Comparison of ENCODE assay signal across 15 cellular contexts in the genomic region with DNA sequence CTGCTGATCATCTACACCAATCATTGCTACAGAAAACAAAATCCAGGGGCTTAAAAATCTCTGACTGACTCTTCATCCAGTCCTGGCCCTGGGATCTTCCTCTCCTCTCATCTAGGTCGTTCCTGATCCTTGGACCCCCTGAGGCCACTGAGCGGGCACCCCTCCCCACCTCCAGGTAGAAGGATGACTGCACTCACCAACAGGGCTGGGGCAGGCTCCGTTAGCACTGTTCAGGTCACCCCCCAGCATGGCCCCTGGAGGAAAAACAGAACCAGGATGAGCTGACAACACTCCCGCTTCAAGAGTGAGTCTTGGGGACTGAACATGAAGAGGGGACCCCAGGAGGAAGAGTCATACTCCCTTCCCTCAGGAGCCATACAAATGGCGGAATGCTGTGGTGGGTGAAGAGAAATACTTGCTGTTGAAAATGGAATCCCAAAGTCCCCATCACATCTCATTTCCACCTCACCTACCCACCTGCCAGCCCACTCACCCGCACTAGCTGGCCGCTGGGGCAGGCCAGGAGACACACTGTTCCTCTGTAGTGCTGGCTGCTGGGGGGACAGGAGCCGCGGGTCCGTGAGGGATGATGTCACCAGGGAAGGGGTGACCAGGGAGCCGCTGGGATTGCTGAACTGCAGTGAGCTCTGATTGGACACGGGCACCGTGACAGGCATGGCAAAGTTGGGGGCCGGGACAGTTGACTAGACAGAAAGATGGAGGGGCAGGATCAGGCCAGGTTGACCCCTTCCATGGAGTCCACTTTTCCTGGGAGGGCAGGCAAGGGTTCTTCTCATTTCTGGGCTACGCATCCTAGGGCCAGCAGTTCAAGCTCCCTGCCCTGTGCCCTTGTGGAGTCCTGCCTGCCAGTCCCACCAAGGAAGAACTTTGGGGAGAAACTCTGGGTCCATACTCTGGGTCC. TPM values are rescaled to one million over a fixed set of nuclear protein-coding genes. Genes with fewer than 3 reads are reported as not detected.
A peak's percentile ranks its signal among the peaks of the same experiment; 100 is the strongest.
DNase-seq lines count a peak whose midpoint lies in the region; ATAC-seq, FAIRE-seq and TF ChIP-seq lines count a peak whose summit lies in the region.
"Had no signal": no experiment of that assay in that cellular context is flagged by ENCODE, and none has a peak within 500 bp of the region (broad histone marks: within the 10 kb centered on the region; RNA-seq: fewer than 3 reads in every experiment).

No MANE protein-coding gene starts in this region.

- H3K4me1 ChIP-seq in neuronal stem cell (ENCODE audit: control insufficient read depth in 2 of 2, insufficient read depth in 1 of 2, low read depth in 1 of 2, low read length in 2 of 2), result peaks cover 0 to 3% of the 10 kb centered on the region in 2 donors
- H3K4me1 ChIP-seq: BE2C had no signal

- H2BK120ac ChIP-seq in neuronal stem cell (ENCODE audit: low read depth, low read length), result no peak overlapping the region

- peak overlapping the region; percentile 52 to 90 for H3K27ac Mint-ChIP-seq in natural killer cell
- peak overlapping the region in 1 of 2 donors; percentile 43 for H3K27ac Mint-ChIP-seq in natural killer cell treated with Interleukin-12 subunit alpha and Interleukin-12 subunit beta and Interleukin-15 and Interleukin-18, amount 100 ng/mL, for 72 hours

- H3K79me1 ChIP-seq in neuronal stem cell (ENCODE audit: low read depth, low read length), result no peaks in the 10 kb centered on the region

- DNase-seq in natural killer cell (no peak), neuronal stem cell (ENCODE audit: low spot score) (no peak), iPS-NIHi11 (ENCODE audit: low spot score) (no peak), GM12891 (ENCODE audit: insufficient read length, low spot score) (no peak)
- no peak for DNase-seq in natural killer cell treated with Interleukin-12 subunit alpha and Interleukin-12 subunit beta and Interleukin-15 and Interleukin-18, amount 100 ng/mL, for 72 hours (ENCODE audit: low spot score)
- DNase-seq: activated CD4-positive, alpha-beta memory T cell treated with anti-CD3 and anti-CD28 coated beads for 36 hours; activated gamma-delta T cell treated with Interleukin-2 at 50 U/mL for 16 hours; BE2C; DMS79 treated with DMSO at 0.1 percent for 48 hours; lower lobe of right lung; occipital lobe; T-helper 9 cell had no signal

- H3K27me3 ChIP-seq in neuronal stem cell (ENCODE audit: control insufficient read depth in 3 of 3, insufficient read depth in 3 of 3, low read depth in 1 of 3, low read length in 3 of 3), result no peaks in the 10 kb centered on the region
- H3K27me3 ChIP-seq: BE2C had no signal

- no peak overlapping the region for H3K14ac ChIP-seq in neuronal stem cell (ENCODE audit: low read length)

- ATAC-seq in natural killer cell (no peak), HG03460 (IDR thresholded peaks at IDR 0.05; ENCODE audit: unreplicated experiment) (no peak), GM21529 (IDR thresholded peaks at IDR 0.05; ENCODE audit: unreplicated experiment) (no peak)
- no peak for ATAC-seq in natural killer cell treated with Interleukin-12 subunit alpha and Interleukin-12 subunit beta and Interleukin-15 and Interleukin-18, amount 100 ng/mL, for 72 hours

- no peak overlapping the region for H2AK5ac ChIP-seq in neuronal stem cell (ENCODE audit: low read depth, low read length)

- no CpG with 5 or more reads among the region's 15 CpGs for WGBS in neuronal stem cell (ENCODE audit: extremely low coverage in 2 of 2, insufficient read length in 2 of 2, insufficient replicate concordance in 1 of 2), 2 donors

- peaks cover 14% of the 10 kb centered on the region for H3K36me3 Mint-ChIP-seq in natural killer cell
- peaks cover 28% of the 10 kb centered on the region for H3K36me3 Mint-ChIP-seq in natural killer cell treated with Interleukin-12 subunit alpha and Interleukin-12 subunit beta and Interleukin-15 and Interleukin-18, amount 100 ng/mL, for 72 hours

- H2BK5ac ChIP-seq in neuronal stem cell (ENCODE audit: low read length), result no peak overlapping the region

- no peak overlapping the region for H3K18ac ChIP-seq in neuronal stem cell (ENCODE audit: low read length)

- peak overlapping the region; percentile 45 for H3K4me3 Mint-ChIP-seq in natural killer cell
- H3K4me3 Mint-ChIP-seq in natural killer cell treated with Interleukin-12 subunit alpha and Interleukin-12 subunit beta and Interleukin-15 and Interleukin-18, amount 100 ng/mL, for 72 hours, result no peak overlapping the region
- H3K4me3 Mint-ChIP-seq: activated CD4-positive, alpha-beta memory T cell treated with anti-CD3 and anti-CD28 coated beads for 36 hours had no signal

- no peak overlapping the region for H3K9ac ChIP-seq in neuronal stem cell (ENCODE audit: low read depth, low read length, poor library complexity)

- intact Hi-C loops in natural killer cell (cut with micrococcal nuclease), result loop anchor here (1.0 to 2.0 kb wide), 3 partner anchors 21 to 129 kb away; a partner anchor contains a TSS

- no peak overlapping the region for H3K4ac ChIP-seq in neuronal stem cell (ENCODE audit: low read length)

- no peak for TF ChIP-seq POLR2A in GM12891 (IDR thresholded peaks at IDR 0.05; ENCODE audit: low read depth, low read length)

- peak overlapping the region; percentile 18 for H3K23ac ChIP-seq in neuronal stem cell (ENCODE audit: low read depth, low read length, poor library complexity)

- peaks cover 34 to 51% of the 10 kb centered on the region in 2 donors for H3K4me1 Mint-ChIP-seq in natural killer cell
- H3K4me1 Mint-ChIP-seq in natural killer cell treated with Interleukin-12 subunit alpha and Interleukin-12 subunit beta and Interleukin-15 and Interleukin-18, amount 100 ng/mL, for 72 hours (ENCODE audit: low read depth in 2 of 2), result peaks cover 30 to 48% of the 10 kb centered on the region in 2 donors

- no peak overlapping the region for H4K91ac ChIP-seq in neuronal stem cell (ENCODE audit: low read depth, low read length, poor library complexity)

- no peak overlapping the region for H2BK12ac ChIP-seq in neuronal stem cell (ENCODE audit: low read length)

- no peak overlapping the region for H4K8ac ChIP-seq in neuronal stem cell (ENCODE audit: low read depth, low read length)

- peaks cover 36 to 83% of the 10 kb centered on the region in 2 donors for H3K36me3 ChIP-seq in neuronal stem cell (replicated peaks in 1 of 2; ENCODE audit: control insufficient read depth in 2 of 2, insufficient read depth in 2 of 2, low read length in 2 of 2)

- H3K9me3 Mint-ChIP-seq in natural killer cell, result no peaks in the 10 kb centered on the region
- H3K9me3 Mint-ChIP-seq in natural killer cell treated with Interleukin-12 subunit alpha and Interleukin-12 subunit beta and Interleukin-15 and Interleukin-18, amount 100 ng/mL, for 72 hours, result no peaks in the 10 kb centered on the region
- H3K9me3 Mint-ChIP-seq: activated CD4-positive, alpha-beta memory T cell treated with anti-CD3 and anti-CD28 coated beads for 36 hours had no signal

- H3K27me3 Mint-ChIP-seq in natural killer cell (ENCODE audit: low read depth in 2 of 2), result no peaks in the 10 kb centered on the region
- no peaks in the 10 kb centered on the region for H3K27me3 Mint-ChIP-seq in natural killer cell treated with Interleukin-12 subunit alpha and Interleukin-12 subunit beta and Interleukin-15 and Interleukin-18, amount 100 ng/mL, for 72 hours
- H3K27me3 Mint-ChIP-seq: activated CD4-positive, alpha-beta memory T cell treated with anti-CD3 and anti-CD28 coated beads for 36 hours had no signal

- TF ChIP-seq CTCF in natural killer cell (IDR thresholded peaks at IDR 0.05), result no peak

- H3K4me3 ChIP-seq in neuronal stem cell (ENCODE audit: low read length in 2 of 2), result no peak overlapping the region
- H3K4me3 ChIP-seq: lower lobe of right lung had no signal

- no peak for FAIRE-seq in GM12891 (lab: Jason Lieb, UNC)

- H2BK15ac ChIP-seq in neuronal stem cell (ENCODE audit: low read length), result no peak overlapping the region

- no peak overlapping the region for H3K4me2 ChIP-seq in neuronal stem cell (ENCODE audit: insufficient read depth, low read length, poor library complexity, severe bottlenecking)

- H3K9me3 ChIP-seq in neuronal stem cell (replicated peaks in 1 of 2; ENCODE audit: control insufficient read depth in 2 of 2, insufficient read depth in 1 of 2, low read depth in 1 of 2, low read length in 2 of 2), result peaks cover 0 to 1% of the 10 kb centered on the region in 2 donors
- H3K9me3 ChIP-seq: BE2C, lower lobe of right lung had no signal

- H3K27ac ChIP-seq in cingulate gyrus (ENCODE audit: low read depth, low read length) (peak overlapping the region; percentile 71), neuronal stem cell (replicated peaks; ENCODE audit: low read length) (no peak overlapping the region)

- no peak overlapping the region for H2AFZ ChIP-seq in neuronal stem cell (ENCODE audit: low read length)

TF ChIP-seq in GM12891, 5 proteins besides CTCF, POLR2A, EP300 and RAD21:
- no peak for TF ChIP-seq PAX5 (IDR thresholded peaks at IDR 0.05; ENCODE audit: insufficient read depth, low read length, severe bottlenecking)
- TF ChIP-seq TAF1 (IDR thresholded peaks at IDR 0.05; ENCODE audit: low read depth, low read length), result no peak
- TF ChIP-seq POU2F2 (IDR thresholded peaks at IDR 0.05; ENCODE audit: low read depth, low read length), result no peak
- TF ChIP-seq SPI1 (IDR thresholded peaks at IDR 0.05; ENCODE audit: low read depth, low read length), result no peak
- no peak for TF ChIP-seq POLR2AphosphoS5 (IDR thresholded peaks at IDR 0.05; ENCODE audit: low read depth, low read length)
TF ChIP-seq in GM12891: peak in this region for 0.

RNA-seq across cellular contexts. Expression of a gene that starts 21.2 kb away (rescaled TPM):
- 100 to 1,000 TPM; 232 to 298 (median 284) TPM for total RNA-seq in natural killer cell
- total RNA-seq in natural killer cell treated with Interleukin-12 subunit alpha and Interleukin-12 subunit beta and Interleukin-15 and Interleukin-18, amount 100 ng/mL, for 72 hours, result 10 to 100 TPM; 48.1 to 62.2 TPM
- polyA plus RNA-seq in neuronal stem cell (2013, experiment 1 of 2), result 8.4 TPM
- polyA plus RNA-seq in neuronal stem cell (2013, experiment 2 of 2), result 9.2 TPM
- polyA plus RNA-seq in GM12891 (2012; ENCODE audit: low read depth, missing spikeins), result 23.8 TPM
